ENCODE assay signal across 32 cellular contexts in the genomic region with DNA sequence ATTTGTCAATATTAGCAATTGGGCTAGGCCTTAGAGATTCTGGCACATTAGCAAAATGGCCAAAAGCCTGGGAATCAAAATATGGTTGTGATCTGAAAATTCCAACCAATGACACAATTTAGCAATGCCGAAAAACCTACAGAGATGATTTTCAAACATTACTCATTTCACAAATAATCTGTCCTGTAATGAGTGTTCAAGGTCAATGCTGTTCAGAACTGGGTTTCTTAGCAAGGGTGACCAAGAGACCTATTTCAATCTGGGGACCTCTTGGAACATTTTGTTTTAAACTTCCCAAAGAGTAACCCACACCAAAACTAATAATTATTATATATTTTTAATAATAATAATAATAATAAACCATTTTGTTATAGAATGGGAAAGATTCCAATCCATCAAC.
"Had no signal": no experiment of that assay in that cellular context is flagged by ENCODE, and none has a peak within 500 bp of the region (broad histone marks: within the 10 kb centered on the region; RNA-seq: fewer than 3 reads in every experiment).

No MANE protein-coding gene starts in this region.

- H3K36me3 ChIP-seq: ascending aorta, breast epithelium, cardiac muscle cell, colonic mucosa, WERI-Rb-1 had no signal

- H3K36me3 Mint-ChIP-seq: brain had no signal

- DNase-seq: activated B cell treated with CpG ODN at 0.5 μM for 24 hours; activated CD4-positive, alpha-beta memory T cell treated with anti-CD3 and anti-CD28 coated beads, Interleukin-2, amount 10 ng/mL, durations not matched to agents 7 days and 5 days; activated CD4-positive, alpha-beta T cell treated with anti-CD3 and anti-CD28 coated beads, Interleukin-2, amount 10 ng/mL, durations not matched to agents 24 days and 14 days; activated CD4-positive, alpha-beta T cell treated with anti-CD3 and anti-CD28 coated beads, Interleukin-2, amount 50 U/mL, for 4 hours; activated CD8-positive, alpha-beta memory T cell treated with anti-CD3 and anti-CD28 coated beads, Interleukin-2, amount 50 U/mL, for 48 hours; activated effector memory CD4-positive, alpha-beta T cell treated with Interleukin-2 at 50 U/mL for 16 hours; activated gamma-delta T cell treated with Interleukin-2 at 50 U/mL for 16 hours; activated naive CD4-positive, alpha-beta T cell treated with Interleukin-2 at 50 U/mL for 16 hours; activated naive CD8-positive, alpha-beta T cell treated with anti-CD3 and anti-CD28 coated beads, Interleukin-2, amount 10 ng/mL, durations not matched to agents 7 days and 5 days; activated T-cell treated with anti-CD3 and anti-CD28 coated beads for 4 hours; activated T-cell treated with anti-CD3 and anti-CD28 coated beads, Interleukin-2, amount 50 U/mL, for 24 hours; activated T-cell treated with anti-CD3 and anti-CD28 coated beads, Interleukin-2, amount 50 U/mL, for 72 hours; central memory CD4-positive, alpha-beta T cell; cerebellar nuclear complex; colonic mucosa; dorsolateral prefrontal cortex; effector memory CD4-positive, alpha-beta T cell; endodermal cell; foreskin fibroblast; T-helper 1 cell; T-helper 17 cell; T1000; WERI-Rb-1 had no signal

- H3K27ac ChIP-seq: ascending aorta, breast epithelium, cardiac muscle cell, colonic mucosa, WERI-Rb-1 had no signal

- H3K4me3 Mint-ChIP-seq: activated B cell treated with CpG ODN at 0.5 μM for 24 hours; activated CD4-positive, alpha-beta memory T cell treated with anti-CD3 and anti-CD28 coated beads, Interleukin-2, amount 10 ng/mL, durations not matched to agents 7 days and 5 days; activated CD4-positive, alpha-beta T cell treated with anti-CD3 and anti-CD28 coated beads, Interleukin-2, amount 10 ng/mL, durations not matched to agents 24 days and 14 days; activated naive CD4-positive, alpha-beta T cell treated with anti-CD3 and anti-CD28 coated beads, Interleukin-2, amount 50 U/mL, for 24 hours; activated naive CD8-positive, alpha-beta T cell treated with anti-CD3 and anti-CD28 coated beads, Interleukin-2, amount 10 ng/mL, durations not matched to agents 7 days and 5 days; activated T-cell treated with anti-CD3 and anti-CD28 coated beads, Interleukin-2, amount 50 U/mL, for 24 hours; activated T-cell treated with anti-CD3 and anti-CD28 coated beads, Interleukin-2, amount 50 U/mL, for 72 hours; brain; endodermal cell; T-helper 2 cell treated with Interferon-gamma antibody and Interleukin-4, amounts not matched to agents 5 μg/mL and 100 μg/mL, for 36 hours had no signal

- H3K4me1 ChIP-seq: colonic mucosa had no signal

- H3K27me3 Mint-ChIP-seq: activated B cell treated with CpG ODN at 0.5 μM for 24 hours; activated CD4-positive, alpha-beta memory T cell treated with anti-CD3 and anti-CD28 coated beads, Interleukin-2, amount 10 ng/mL, durations not matched to agents 7 days and 5 days; activated CD4-positive, alpha-beta T cell treated with anti-CD3 and anti-CD28 coated beads, Interleukin-2, amount 10 ng/mL, durations not matched to agents 24 days and 14 days; activated naive CD4-positive, alpha-beta T cell treated with anti-CD3 and anti-CD28 coated beads, Interleukin-2, amount 50 U/mL, for 24 hours; activated naive CD8-positive, alpha-beta T cell treated with anti-CD3 and anti-CD28 coated beads, Interleukin-2, amount 10 ng/mL, durations not matched to agents 7 days and 5 days; activated T-cell treated with anti-CD3 and anti-CD28 coated beads, Interleukin-2, amount 50 U/mL, for 24 hours; brain; T-helper 17 cell had no signal

- H3K4me3 ChIP-seq: ascending aorta, breast epithelium, cardiac muscle cell, colonic mucosa, dorsolateral prefrontal cortex had no signal

- H3K9me3 Mint-ChIP-seq: activated B cell treated with CpG ODN at 0.5 μM for 24 hours; activated CD4-positive, alpha-beta memory T cell treated with anti-CD3 and anti-CD28 coated beads, Interleukin-2, amount 10 ng/mL, durations not matched to agents 7 days and 5 days; activated CD4-positive, alpha-beta T cell treated with anti-CD3 and anti-CD28 coated beads, Interleukin-2, amount 10 ng/mL, durations not matched to agents 24 days and 14 days; activated naive CD4-positive, alpha-beta T cell treated with anti-CD3 and anti-CD28 coated beads, Interleukin-2, amount 50 U/mL, for 24 hours; activated naive CD8-positive, alpha-beta T cell treated with anti-CD3 and anti-CD28 coated beads, Interleukin-2, amount 10 ng/mL, durations not matched to agents 7 days and 5 days; activated T-cell treated with anti-CD3 and anti-CD28 coated beads, Interleukin-2, amount 50 U/mL, for 24 hours; activated T-cell treated with anti-CD3 and anti-CD28 coated beads, Interleukin-2, amount 50 U/mL, for 72 hours; brain; endodermal cell; T-helper 2 cell treated with Interferon-gamma antibody and Interleukin-4, amounts not matched to agents 5 μg/mL and 100 μg/mL, for 36 hours had no signal

- FAIRE-seq: frontal cortex had no signal

- H3K9me3 ChIP-seq: ascending aorta, breast epithelium, colonic mucosa had no signal

- H3K27me3 ChIP-seq: ascending aorta, breast epithelium, cardiac muscle cell, colonic mucosa, dorsolateral prefrontal cortex had no signal

- H3K27ac Mint-ChIP-seq: activated B cell treated with CpG ODN at 0.5 μM for 24 hours; activated CD4-positive, alpha-beta memory T cell treated with anti-CD3 and anti-CD28 coated beads, Interleukin-2, amount 10 ng/mL, durations not matched to agents 7 days and 5 days; activated CD4-positive, alpha-beta T cell treated with anti-CD3 and anti-CD28 coated beads, Interleukin-2, amount 10 ng/mL, durations not matched to agents 24 days and 14 days; activated naive CD4-positive, alpha-beta T cell treated with anti-CD3 and anti-CD28 coated beads, Interleukin-2, amount 50 U/mL, for 24 hours; activated naive CD8-positive, alpha-beta T cell treated with anti-CD3 and anti-CD28 coated beads, Interleukin-2, amount 10 ng/mL, durations not matched to agents 7 days and 5 days; activated T-cell treated with anti-CD3 and anti-CD28 coated beads, Interleukin-2, amount 50 U/mL, for 24 hours; activated T-cell treated with anti-CD3 and anti-CD28 coated beads, Interleukin-2, amount 50 U/mL, for 72 hours; brain; endodermal cell; T-helper 17 cell; T-helper 2 cell treated with Interferon-gamma antibody and Interleukin-4, amounts not matched to agents 5 μg/mL and 100 μg/mL, for 36 hours had no signal

- ATAC-seq: activated CD4-positive, CD25-positive, alpha-beta regulatory T cell treated with anti-CD3 and anti-CD28 coated beads, Interleukin-2, amount 50 U/mL, for 24 hours; esophagus mucosa; T-helper 17 cell had no signal
